ENCODE assay signal across 3 cellular contexts in genomic region chr14:24057867-24058259, GRCh38.
TF ChIP-seq lines count a peak whose summit lies in the region.

No MANE protein-coding gene starts in this region.

TF ChIP-seq in SK-N-SH treated with all-trans-retinoic acid at 6 μM for 48 hours, 23 proteins besides CTCF, POLR2A, EP300 and RAD21:
- no peak for TF ChIP-seq OSR1 (CRISPR knock-in tag; IDR thresholded peaks at IDR 0.05)
- TF ChIP-seq BACH2 (CRISPR knock-in tag; IDR thresholded peaks at IDR 0.05; ENCODE audit: borderline replicate concordance): no peak
- no peak for TF ChIP-seq CREB5 (CRISPR knock-in tag; IDR thresholded peaks at IDR 0.05; ENCODE audit: low read depth)
- TF ChIP-seq POU6F1 (CRISPR knock-in tag; IDR thresholded peaks at IDR 0.05; ENCODE audit: borderline replicate concordance, low read depth): no peak
- no peak for TF ChIP-seq ZNF565 (CRISPR knock-in tag; conservative IDR thresholded peaks at IDR 0.05; ENCODE audit: low read depth)
- TF ChIP-seq SNAI2 (CRISPR knock-in tag; IDR thresholded peaks at IDR 0.05): no peak
- no peak for TF ChIP-seq PPARA (CRISPR knock-in tag; IDR thresholded peaks at IDR 0.05; ENCODE audit: borderline replicate concordance)
- TF ChIP-seq CSRNP3 (CRISPR knock-in tag; IDR thresholded peaks at IDR 0.05): no peak
- no peak for TF ChIP-seq TOX (CRISPR knock-in tag; IDR thresholded peaks at IDR 0.05; ENCODE audit: borderline replicate concordance)
- no peak for TF ChIP-seq TCF4 (CRISPR knock-in tag; IDR thresholded peaks at IDR 0.05; ENCODE audit: borderline replicate concordance)
TF ChIP-seq in SK-N-SH treated with all-trans-retinoic acid at 6 μM for 48 hours: peak in this region for 0.

TF ChIP-seq in SK-N-SH, 30 proteins besides CTCF, POLR2A, EP300 and RAD21:
- TF ChIP-seq FOXJ3 (CRISPR knock-in tag; IDR thresholded peaks at IDR 0.05) (no peak), SMC3 (IDR thresholded peaks at IDR 0.05; ENCODE audit: low read depth, low read length) (no peak), EZH2phosphoT487 (IDR thresholded peaks at IDR 0.05; ENCODE audit: borderline replicate concordance, low read depth) (no peak), IRF3 (IDR thresholded peaks at IDR 0.05; ENCODE audit: low read depth, low read length) (no peak), TAF1 (IDR thresholded peaks at IDR 0.05; ENCODE audit: borderline replicate concordance, low read depth, low read length) (no peak), REST (IDR thresholded peaks at IDR 0.05; ENCODE audit: low read depth, low read length) (no peak), ELF1 (IDR thresholded peaks at IDR 0.05) (no peak), MEF2A (IDR thresholded peaks at IDR 0.05; ENCODE audit: borderline replicate concordance, low read depth) (no peak), NRF1 (IDR thresholded peaks at IDR 0.05; ENCODE audit: low read depth, low read length) (no peak)

TF ChIP-seq in K562, 482 proteins besides CTCF, POLR2A, EP300 and RAD21:
- TF ChIP-seq ZNF174 (CRISPR knock-in tag; IDR thresholded peaks at IDR 0.05) (no peak), ARID2 (IDR thresholded peaks at IDR 0.05) (no peak), GATAD2B (IDR thresholded peaks at IDR 0.05; ENCODE audit: borderline replicate concordance) (no peak), SNRNP70 (optimal IDR thresholded peaks at IDR 0.05; ENCODE audit: low read depth, low read length) (no peak), ZC3H8 (IDR thresholded peaks at IDR 0.05) (no peak), POLR2AphosphoS2 (IDR thresholded peaks at IDR 0.05; ENCODE audit: low read length) (no peak), SNIP1 (IDR thresholded peaks at IDR 0.05; ENCODE audit: low read depth) (no peak), PTBP1 (IDR thresholded peaks at IDR 0.05; ENCODE audit: low read depth, low read length) (no peak), ZNF124 (CRISPR knock-in tag; IDR thresholded peaks at IDR 0.05) (no peak), NUFIP1 (IDR thresholded peaks at IDR 0.05; ENCODE audit: partially characterized antibody) (no peak), RBM15 (IDR thresholded peaks at IDR 0.05; ENCODE audit: insufficient read depth, low read length) (no peak), FOSL1 (tag; conservative IDR thresholded peaks at IDR 0.05) (no peak), PYGO2 (tag; IDR thresholded peaks at IDR 0.05) (no peak), ZSCAN32 (CRISPR knock-in tag; IDR thresholded peaks at IDR 0.05) (no peak), UBTF (IDR thresholded peaks at IDR 0.05; ENCODE audit: borderline replicate concordance in 1 of 2, low read depth in 2 of 2, low read length in 2 of 2) (no peak), ZNF695 (CRISPR knock-in tag; IDR thresholded peaks at IDR 0.05) (no peak), CHD2 (IDR thresholded peaks at IDR 0.05; ENCODE audit: low read depth, low read length) (no peak)
